Comparison of ENCODE assay signal across 11 cellular contexts in the genomic region with DNA sequence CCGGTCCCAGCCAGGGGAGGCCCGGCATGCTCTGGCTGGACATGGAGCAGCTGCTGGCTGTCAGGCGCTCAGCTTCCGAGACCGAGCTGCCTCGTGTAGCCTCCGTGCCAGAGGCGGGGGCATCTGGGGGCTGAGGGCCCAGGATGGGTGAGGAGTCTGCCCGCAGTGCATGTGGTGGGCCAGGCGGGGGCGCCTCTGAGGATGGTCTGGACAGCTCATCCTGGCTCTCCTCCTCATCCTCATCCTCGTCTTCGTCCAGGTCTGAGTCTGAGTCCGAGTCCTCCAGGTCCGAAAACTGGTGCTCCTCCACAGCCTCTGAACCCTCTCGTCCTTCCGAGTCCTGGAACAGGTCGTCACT. TPM values are rescaled to one million over a fixed set of nuclear protein-coding genes. Genes with fewer than 3 reads are reported as not detected.
DNase-seq lines count a peak whose midpoint lies in the region; ATAC-seq, FAIRE-seq and TF ChIP-seq lines count a peak whose summit lies in the region.
"Had no signal": no experiment of that assay in that cellular context is flagged by ENCODE, and none has a peak within 500 bp of the region (broad histone marks: within the 10 kb centered on the region; RNA-seq: fewer than 3 reads in every experiment).

No MANE protein-coding gene starts in this region.

- TF ChIP-seq POLR2A in HepG2 (IDR thresholded peaks at IDR 0.05; ENCODE audit: insufficient read depth in 1 of 2, low read depth in 2 of 2, low read length in 2 of 2) (no peak), right lobe of liver (IDR thresholded peaks at IDR 0.05) (no peak), NB4 (IDR thresholded peaks at IDR 0.05; ENCODE audit: extremely low read depth, insufficient read length) (no peak)

- H3K27ac ChIP-seq in HepG2 (ENCODE audit: extremely low read length, insufficient read depth, low read length) (no peak overlapping the region), right lobe of liver (no peak overlapping the region)
- H3K27ac ChIP-seq: SJSA1 had no signal

- TF ChIP-seq CTCF in HepG2 (CRISPR knock-in tag; IDR thresholded peaks at IDR 0.05), result peak; percentile 29
- peak in 1 of 4 donors; percentile 9 for TF ChIP-seq CTCF in right lobe of liver (IDR thresholded peaks at IDR 0.05)
- peak; percentile 60 for TF ChIP-seq CTCF in NB4 (IDR thresholded peaks at IDR 0.05; ENCODE audit: low read depth, low read length)
- peak; percentile 19 for TF ChIP-seq CTCF in epithelial cell of esophagus (IDR thresholded peaks at IDR 0.05; ENCODE audit: insufficient read depth, low read depth, low read length, missing control alignments)

- DNase-seq in HepG2 (ENCODE audit: low spot score) (no peak), right lobe of liver (no peak), NB4 (ENCODE audit: low read depth) (no peak), epithelial cell of esophagus (ENCODE audit: low read depth) (no peak), C1 segment of cervical spinal cord (lab: John Stamatoyannopoulos, UW) (no peak), T-helper 1 cell (no peak), NCI-H1930 (lab: John Stamatoyannopoulos, UW) (no peak)
- peak; percentile 13 for DNase-seq in stimulated activated CD8-positive, alpha-beta memory T cell treated with anti-CD3 and anti-CD28 coated beads, Interleukin-4, amount 100 ng/mL, for 24 hours (ENCODE audit: low read depth)
- DNase-seq: NCI-H1417, upper lobe of left lung had no signal

- WGBS in HepG2 (ENCODE audit: low lambda C conversion rate), result 30% methylated on average over 13 of the region's 18 CpGs
- no CpG with 5 or more reads among the region's 18 CpGs for WGBS in right lobe of liver (ENCODE audit: insufficient coverage, low coverage, low lambda C conversion rate, missing lambda C conversion rate)

- H3K9ac ChIP-seq in HepG2 (ENCODE audit: insufficient read depth, low read depth, low read length), result no peak overlapping the region

- no peaks in the 10 kb centered on the region for H3K79me2 ChIP-seq in HepG2 (ENCODE audit: insufficient read depth, low read length)

- in situ Hi-C loops in HepG2 (cut with HindIII; ENCODE audit: extremely low pct_ligation_motif_present, low pct_unique_long_range_greater_than_20kb), result no loop called here

- H3K27me3 ChIP-seq in HepG2 (ENCODE audit: control insufficient read depth in 1 of 2, insufficient read depth in 2 of 2, low read length in 2 of 2) (peaks cover 1 to 17% of the 10 kb centered on the region in 2 experiments; a peak in 3 of 5 replicates), right lobe of liver (no peaks in the 10 kb centered on the region)
- H3K27me3 ChIP-seq: SJSA1, upper lobe of left lung had no signal

- H2AFZ ChIP-seq in HepG2 (ENCODE audit: low read length), result no peak overlapping the region

- ATAC-seq in HepG2 (no peak), right lobe of liver (no peak)

- H4K20me1 ChIP-seq in HepG2 (ENCODE audit: insufficient read depth, low read length), result no peaks in the 10 kb centered on the region

- POLR2A ChIA-PET in HepG2 (lab: Yijun Ruan, JAX), result no interaction called here

- H3K36me3 ChIP-seq in HepG2 (replicated peaks in 1 of 2; ENCODE audit: control insufficient read depth in 1 of 2, insufficient read depth in 2 of 2, low read length in 2 of 2) (no peaks in the 10 kb centered on the region), right lobe of liver (no peaks in the 10 kb centered on the region)

- TF ChIP-seq EP300 in HepG2 (IDR thresholded peaks at IDR 0.05; ENCODE audit: low read depth in 2 of 2, low read length in 2 of 2), result no peak
- no peak for TF ChIP-seq EP300 in HepG2 (CRISPR knock-in tag; IDR thresholded peaks at IDR 0.05; ENCODE audit: borderline replicate concordance)

- H3K4me2 ChIP-seq in HepG2 (ENCODE audit: low read depth, low read length), result no peak overlapping the region

- H3K9me3 ChIP-seq in HepG2 (ENCODE audit: low read length) (no peaks in the 10 kb centered on the region), right lobe of liver (no peaks in the 10 kb centered on the region)
- H3K9me3 ChIP-seq: SJSA1, upper lobe of left lung had no signal

- CTCF ChIA-PET in HepG2 (lab: Yijun Ruan, JAX; ENCODE audit: low intra/inter-chr PET ratio, low total read pairs), result no interaction called here

- H3K4me3 ChIP-seq in HepG2 (replicated peaks in 1 of 3; ENCODE audit: insufficient read depth in 1 of 3, low read depth in 2 of 3, low read length in 3 of 3), result no peak overlapping the region
- no peak overlapping the region for H3K4me3 ChIP-seq in right lobe of liver
- H3K4me3 ChIP-seq in NB4 (ENCODE audit: low read depth, low read length), result no peak overlapping the region
- no peak overlapping the region for H3K4me3 ChIP-seq in epithelial cell of esophagus (ENCODE audit: low read length)
- H3K4me3 ChIP-seq: SJSA1, upper lobe of left lung had no signal

- no peak for TF ChIP-seq RAD21 in HepG2 (CRISPR knock-in tag; IDR thresholded peaks at IDR 0.05)

- intact Hi-C loops in HepG2 (cut with micrococcal nuclease; ENCODE audit: unreplicated experiment), result no loop called here
- intact Hi-C loops in right lobe of liver (cut with DNase I), result no loop called here

- no peak for FAIRE-seq in HepG2 (lab: Jason Lieb, UNC)

- BruUV-seq in HepG2 (replicated peaks; lab: Mats Ljungman, UMichigan), result no TSS peak

- H3K4me1 ChIP-seq in HepG2 (ENCODE audit: insufficient read depth, low read length) (0 out of 2 replicates have a peak, but pooled peaks cover 5% of the 10 kb centered on the region), right lobe of liver (peaks cover 0 to 13% (median 3%) of the 10 kb centered on the region in 4 donors)

TF ChIP-seq in HepG2, 621 proteins besides CTCF, POLR2A, EP300 and RAD21:
- TF ChIP-seq ZNF563 (CRISPR knock-in tag; IDR thresholded peaks at IDR 0.05) (no peak), BRD4 (CRISPR knock-in tag; IDR thresholded peaks at IDR 0.05) (no peak), ZNF263 (CRISPR knock-in tag; IDR thresholded peaks at IDR 0.05) (0 out of 2 replicates have a peak, but pooled peaks have one; percentile 41)
- TF ChIP-seq, protein P1, sequence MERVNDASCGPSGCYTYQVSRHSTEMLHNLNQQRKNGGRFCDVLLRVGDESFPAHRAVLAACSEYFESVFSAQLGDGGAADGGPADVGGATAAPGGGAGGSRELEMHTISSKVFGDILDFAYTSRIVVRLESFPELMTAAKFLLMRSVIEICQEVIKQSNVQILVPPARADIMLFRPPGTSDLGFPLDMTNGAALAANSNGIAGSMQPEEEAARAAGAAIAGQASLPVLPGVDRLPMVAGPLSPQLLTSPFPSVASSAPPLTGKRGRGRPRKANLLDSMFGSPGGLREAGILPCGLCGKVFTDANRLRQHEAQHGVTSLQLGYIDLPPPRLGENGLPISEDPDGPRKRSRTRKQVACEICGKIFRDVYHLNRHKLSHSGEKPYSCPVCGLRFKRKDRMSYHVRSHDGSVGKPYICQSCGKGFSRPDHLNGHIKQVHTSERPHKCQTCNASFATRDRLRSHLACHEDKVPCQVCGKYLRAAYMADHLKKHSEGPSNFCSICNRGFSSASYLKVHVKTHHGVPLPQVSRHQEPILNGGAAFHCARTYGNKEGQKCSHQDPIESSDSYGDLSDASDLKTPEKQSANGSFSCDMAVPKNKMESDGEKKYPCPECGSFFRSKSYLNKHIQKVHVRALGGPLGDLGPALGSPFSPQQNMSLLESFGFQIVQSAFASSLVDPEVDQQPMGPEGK (CRISPR knock-in tag; IDR thresholded peaks at IDR 0.05), result peak; percentile 41; the same call in 1 of the 2 replicates

RNA-seq across cellular contexts. Expression of a gene that starts 28.9 kb away (rescaled TPM):
- total RNA-seq in HepG2 (2016; rRNA removed; fragmentation: Illumina TruSeq; extraction: Trizol) (not detected in 2 replicates), right lobe of liver (1 to 10 TPM in 1 of 6 experiments, under 1 TPM in 3, not detected in 2; 0.18 to 1.6 (median 0.31) TPM)
- not detected in 2 replicates for total RNA-seq in HepG2 (2016; cell fraction: cytosol; rRNA removed; fragmentation: Illumina TruSeq; extraction: Trizol; ENCODE audit: low read depth)
- total RNA-seq in HepG2 (2016; cell fraction: insoluble cytoplasmic fraction; rRNA removed; fragmentation: Illumina TruSeq; extraction: Trizol), result not detected in 2 replicates
- not detected in 2 replicates for total RNA-seq in HepG2 (2016; cell fraction: membrane; rRNA removed; fragmentation: Illumina TruSeq; extraction: Trizol)
- total RNA-seq in HepG2 (2016; cell fraction: nucleus; rRNA removed; fragmentation: Illumina TruSeq; extraction: Trizol), result not detected in 2 replicates
- polyA plus RNA-seq in HepG2 (2011; rRNA removed), result not detected in 2 replicates
- not detected in 2 replicates for polyA plus RNA-seq in HepG2 (2011; cell fraction: cytosol; rRNA removed)
- not detected in 2 replicates for polyA plus RNA-seq in HepG2 (2011; cell fraction: nucleus; rRNA removed)
- not detected in 2 replicates for polyA plus RNA-seq in HepG2 (2012)
- not detected in 2 replicates for polyA plus RNA-seq in HepG2 (2016; cell fraction: cytosol; fragmentation: Illumina TruSeq; extraction: Trizol; ENCODE audit: low read depth)
- not detected in 2 replicates for polyA plus RNA-seq in HepG2 (2016; cell fraction: insoluble cytoplasmic fraction; fragmentation: Illumina TruSeq; extraction: Trizol; ENCODE audit: low read depth)
- not detected in 2 replicates for polyA plus RNA-seq in HepG2 (2016; cell fraction: membrane; fragmentation: Illumina TruSeq; extraction: Trizol; ENCODE audit: low read depth)
- not detected in 2 replicates for polyA plus RNA-seq in HepG2 (2016; cell fraction: nucleus; fragmentation: Illumina TruSeq; extraction: Trizol; ENCODE audit: insufficient read depth, low read depth)
- polyA minus RNA-seq in HepG2 (2011; rRNA and poly(A)+ RNA removed; ENCODE audit: low replicate concordance), result 1.1 TPM in 1 of 2 replicates, not detected in the other
- not detected in 2 replicates for polyA minus RNA-seq in HepG2 (2011; cell fraction: cytosol; rRNA and poly(A)+ RNA removed)
- polyA minus RNA-seq in HepG2 (2011; cell fraction: nucleus; rRNA and poly(A)+ RNA removed), result not detected in 2 replicates
